Comparison of ENCODE assay signal across 11 cellular contexts in genomic region chr6:73460044-73460443, GRCh38. TPM values are rescaled to one million over a fixed set of nuclear protein-coding genes. Genes with fewer than 3 reads are reported as not detected.
DNase-seq lines count a peak whose midpoint lies in the region; TF ChIP-seq lines count a peak whose summit lies in the region.
"Had no signal": no experiment of that assay in that cellular context is flagged by ENCODE, and none has a peak within 500 bp of the region (broad histone marks: within the 10 kb centered on the region; RNA-seq: fewer than 3 reads in every experiment).

No MANE protein-coding gene starts in this region.

- TF ChIP-seq EP300 in sigmoid colon (IDR thresholded peaks at IDR 0.05): no peak

- peaks cover 0 to 27% (median 25%) of the 10 kb centered on the region in 4 donors for H3K4me1 ChIP-seq in sigmoid colon

- peak overlapping the region; percentile 77 for H3K27ac Mint-ChIP-seq in activated naive CD4-positive, alpha-beta T cell treated with anti-CD3 and anti-CD28 coated beads, Interleukin-2, amount 50 U/mL, for 24 hours
- H3K27ac Mint-ChIP-seq in activated CD4-positive, alpha-beta memory T cell treated with anti-CD3 and anti-CD28 coated beads for 36 hours: peak overlapping the region; percentile 97
- no peak overlapping the region for H3K27ac Mint-ChIP-seq in type B pancreatic cell

- intact Hi-C loops in activated CD4-positive, alpha-beta memory T cell treated with anti-CD3 and anti-CD28 coated beads for 36 hours (cut with micrococcal nuclease): loop anchor here (2.0 to 5.0 kb wide), 2 partner anchors 68 to 1825 kb away; partner anchors contain the start of genes DDX43 and TMEM30A
- intact Hi-C loops in cardiac septum (cut with DNase I) (loop anchor here (5.0 kb wide), 1 partner anchor 62 kb away; the partner anchor contains the start of gene EEF1A1), sigmoid colon (cut with DNase I) (loop anchor here (5.0 kb wide), 1 partner anchor 62 kb away; the partner anchor contains the start of gene EEF1A1)

- 73 to 75% methylated on average over 5 of the region's 5 CpGs for WGBS in sigmoid colon, 2 donors

- H3K4me1 Mint-ChIP-seq in activated naive CD4-positive, alpha-beta T cell treated with anti-CD3 and anti-CD28 coated beads, Interleukin-2, amount 50 U/mL, for 24 hours: peaks cover 22% of the 10 kb centered on the region
- H3K4me1 Mint-ChIP-seq in activated CD4-positive, alpha-beta memory T cell treated with anti-CD3 and anti-CD28 coated beads for 36 hours (ENCODE audit: low read depth): peaks cover 40% of the 10 kb centered on the region
- no peaks in the 10 kb centered on the region for H3K4me1 Mint-ChIP-seq in type B pancreatic cell (ENCODE audit: unreplicated experiment)

- H3K27ac ChIP-seq in sigmoid colon: no peak overlapping the region
- H3K27ac ChIP-seq: thyroid gland had no signal

- H3K9me3 ChIP-seq in sigmoid colon: no peaks in the 10 kb centered on the region
- H3K9me3 ChIP-seq: psoas muscle, thyroid gland had no signal

- CTCF ChIA-PET in activated CD4-positive, alpha-beta memory T cell treated with anti-CD3 and anti-CD28 coated beads for 36 hours (lab: Charles Lee): no interaction called here

- peaks cover 5% of the 10 kb centered on the region for H3K36me3 Mint-ChIP-seq in activated naive CD4-positive, alpha-beta T cell treated with anti-CD3 and anti-CD28 coated beads, Interleukin-2, amount 50 U/mL, for 24 hours
- H3K36me3 Mint-ChIP-seq in activated CD4-positive, alpha-beta memory T cell treated with anti-CD3 and anti-CD28 coated beads for 36 hours: peaks cover 12% of the 10 kb centered on the region
- no peaks in the 10 kb centered on the region for H3K36me3 Mint-ChIP-seq in type B pancreatic cell

- H3K9me3 Mint-ChIP-seq in activated naive CD4-positive, alpha-beta T cell treated with anti-CD3 and anti-CD28 coated beads, Interleukin-2, amount 50 U/mL, for 24 hours: no peaks in the 10 kb centered on the region
- no peaks in the 10 kb centered on the region for H3K9me3 Mint-ChIP-seq in activated CD4-positive, alpha-beta memory T cell treated with anti-CD3 and anti-CD28 coated beads for 36 hours
- H3K9me3 Mint-ChIP-seq in type B pancreatic cell: no peaks in the 10 kb centered on the region

- no peaks in the 10 kb centered on the region for H3K27me3 Mint-ChIP-seq in activated naive CD4-positive, alpha-beta T cell treated with anti-CD3 and anti-CD28 coated beads, Interleukin-2, amount 50 U/mL, for 24 hours
- H3K27me3 Mint-ChIP-seq in activated CD4-positive, alpha-beta memory T cell treated with anti-CD3 and anti-CD28 coated beads for 36 hours: no peaks in the 10 kb centered on the region
- no peaks in the 10 kb centered on the region for H3K27me3 Mint-ChIP-seq in type B pancreatic cell

- no peak for DNase-seq in activated naive CD4-positive, alpha-beta T cell treated with anti-CD3 and anti-CD28 coated beads, Interleukin-2, amount 50 U/mL, for 16 hours
- DNase-seq in activated CD4-positive, alpha-beta memory T cell treated with anti-CD3 and anti-CD28 coated beads for 36 hours: no peak
- peak; percentile 43 for DNase-seq in inferior parietal cortex (ENCODE audit: extremely low spot score)
- no peak for DNase-seq in type B pancreatic cell (ENCODE audit: extremely low spot score, unreplicated experiment)
- no peak for DNase-seq in cardiac septum (ENCODE audit: low spot score)
- no peak for DNase-seq in sigmoid colon
- DNase-seq in NCI-H82 treated with DMSO at 0.1 percent for 48 hours (lab: John Stamatoyannopoulos, UW; ENCODE audit: unreplicated experiment): no peak
- DNase-seq: left cardiac atrium, psoas muscle, thyroid gland had no signal

- peaks cover 0 to 8% (median 0%) of the 10 kb centered on the region in 4 donors for H3K36me3 ChIP-seq in sigmoid colon
- H3K36me3 ChIP-seq: thyroid gland had no signal

- H3K27me3 ChIP-seq in sigmoid colon: no peaks in the 10 kb centered on the region
- H3K27me3 ChIP-seq: thyroid gland had no signal

- TF ChIP-seq CTCF in type B pancreatic cell (conservative IDR thresholded peaks at IDR 0.05): no peak
- no peak for TF ChIP-seq CTCF in sigmoid colon (IDR thresholded peaks at IDR 0.05)

- no peak for TF ChIP-seq POLR2A in sigmoid colon (IDR thresholded peaks at IDR 0.05)

- POLR2A ChIA-PET in activated CD4-positive, alpha-beta memory T cell treated with anti-CD3 and anti-CD28 coated beads for 36 hours (lab: Charles Lee): interaction anchor here (0.7 to 2.1 kb wide), 3 partner anchors 64 to 125 kb away, joined by 3 to 6 read pairs (median 5); no protein-coding TSS in a partner anchor

- peak overlapping the region; percentile 30 for H3K4me3 Mint-ChIP-seq in activated naive CD4-positive, alpha-beta T cell treated with anti-CD3 and anti-CD28 coated beads, Interleukin-2, amount 50 U/mL, for 24 hours
- peak overlapping the region; percentile 41 for H3K4me3 Mint-ChIP-seq in activated CD4-positive, alpha-beta memory T cell treated with anti-CD3 and anti-CD28 coated beads for 36 hours
- H3K4me3 Mint-ChIP-seq in type B pancreatic cell: peak overlapping the region; percentile 67

- no peak overlapping the region for H3K4me3 ChIP-seq in sigmoid colon
- H3K4me3 ChIP-seq: thyroid gland had no signal

RNA-seq across cellular contexts. Expression of gene MTO1, which starts 1.5 kb away (rescaled TPM):
- 10 to 100 TPM; 40.7 to 47.7 TPM for total RNA-seq in activated CD4-positive, alpha-beta memory T cell treated with anti-CD3 and anti-CD28 coated beads for 36 hours
- total RNA-seq in type B pancreatic cell (ENCODE audit: low replicate concordance): 28.0 and 28.3 TPM in 2 replicates
- 20.7 TPM for total RNA-seq in cardiac septum
- total RNA-seq in sigmoid colon: 10 to 100 TPM; 17.9 to 42.3 (median 29.4) TPM
- 10 to 100 TPM; 12.0 to 16.3 (median 13.6) TPM for polyA plus RNA-seq in sigmoid colon

RNA-seq across cellular contexts. Expression of gene CGAS, which starts 7.9 kb away (rescaled TPM):
- total RNA-seq in activated CD4-positive, alpha-beta memory T cell treated with anti-CD3 and anti-CD28 coated beads for 36 hours: 10 to 100 TPM; 37.2 to 38.4 TPM
- total RNA-seq in type B pancreatic cell (ENCODE audit: low replicate concordance) (0.12 TPM in 2 replicates), cardiac septum (2.0 TPM), sigmoid colon (1 to 10 TPM; 5.0 to 5.8 (median 5.4) TPM)
- polyA plus RNA-seq in sigmoid colon: 1 to 10 TPM; 1.2 to 4.0 (median 1.6) TPM

Comparison
In these comparisons a context has a peak if more than half of its experiments do, and no peak if none do; other contexts are left out.
1. RNA of gene CGAS, which starts 7.9 kb away (total RNA-seq): 37.2 to 38.4 TPM in activated CD4-positive, alpha-beta memory T cell treated with anti-CD3 and anti-CD28 coated beads for 36 hours; 5.0 to 5.8 TPM in sigmoid colon, 2.0 TPM in cardiac septum (single experiment) and 0.12 TPM in type B pancreatic cell; every median in the first group is over 4 times any median in the second.
2. Peak in every context shown above with its lines, with median percentiles within 50 percentile points of each other: H3K4me3 Mint-ChIP-seq.